ENCODE assay signal across 35 cellular contexts in genomic region chr17:43882761-43883415, GRCh38. TPM values are rescaled to one million over a fixed set of nuclear protein-coding genes. Genes with fewer than 3 reads are reported as not detected.
"Had no signal": no experiment of that assay in that cellular context is flagged by ENCODE, and none has a peak within 500 bp of the region (broad histone marks: within the 10 kb centered on the region; RNA-seq: fewer than 3 reads in every experiment).

No MANE protein-coding gene starts in this region.

- ATAC-seq: activated CD4-positive, alpha-beta T cell treated with anti-CD3 and anti-CD28 coated beads for 36 hours; activated T-cell treated with anti-CD3 and anti-CD28 coated beads, Interleukin-2, amount 50 U/mL, for 4 hours; activated T-helper 17 cell treated with anti-CD3 and anti-CD28 coated beads, Interleukin-2, amount 50 U/mL, for 72 hours; foreskin keratinocyte; gastrocnemius medialis; heart right ventricle had no signal

- H3K9me3 ChIP-seq: esophagus muscularis mucosa, gastrocnemius medialis, heart right ventricle had no signal

- H3K27ac ChIP-seq: brain microvascular endothelial cell, coronary artery, dorsolateral prefrontal cortex, esophagus muscularis mucosa, foreskin keratinocyte, gastrocnemius medialis, heart right ventricle had no signal

- DNase-seq: activated CD4-positive, alpha-beta memory T cell treated with anti-CD3 and anti-CD28 coated beads, Interleukin-2, amount 10 ng/mL, durations not matched to agents 7 days and 5 days; activated CD4-positive, alpha-beta T cell treated with anti-CD3 and anti-CD28 coated beads for 36 hours; activated CD4-positive, alpha-beta T cell treated with anti-CD3 and anti-CD28 coated beads, Interleukin-2, amount 10 ng/mL, durations not matched to agents 7 days and 5 days; activated CD4-positive, alpha-beta T cell treated with anti-CD3 and anti-CD28 coated beads, Interleukin-2, amount 50 U/mL, for 4 hours; activated CD4-positive, CD25-positive, alpha-beta regulatory T cell; activated CD4-positive, CD25-positive, alpha-beta regulatory T cell treated with anti-CD3 and anti-CD28 coated beads, Interleukin-2, amount 50 U/mL, for 72 hours; activated CD8-positive, alpha-beta memory T cell treated with anti-CD3 and anti-CD28 coated beads, Interleukin-2, amount 50 U/mL, for 48 hours; activated effector memory CD4-positive, alpha-beta T cell treated with Interleukin-2 at 50 U/mL for 16 hours; activated gamma-delta T cell treated with Interleukin-2 at 50 U/mL for 16 hours; activated naive CD4-positive, alpha-beta T cell treated with anti-CD3 and anti-CD28 coated beads, Interleukin-2, amount 50 U/mL, for 16 hours; activated naive CD4-positive, alpha-beta T cell treated with Interleukin-2 at 50 U/mL for 16 hours; activated T-cell treated with anti-CD3 and anti-CD28 coated beads for 4 hours; activated T-cell treated with anti-CD3 and anti-CD28 coated beads, Interleukin-2, amount 50 U/mL, for 4 hours; amniotic stem cell; anterior cingulate cortex; brain microvascular endothelial cell; dorsolateral prefrontal cortex; effector memory CD4-positive, alpha-beta T cell; erythroblast; foreskin keratinocyte; gastrocnemius medialis; heart right ventricle; T-helper 2 cell had no signal

- H3K27me3 Mint-ChIP-seq: activated naive CD8-positive, alpha-beta T cell had no signal

- H3K27me3 ChIP-seq: brain microvascular endothelial cell, dorsolateral prefrontal cortex, esophagus muscularis mucosa, gastrocnemius medialis, heart right ventricle had no signal

- H3K4me3 Mint-ChIP-seq: activated CD4-positive, alpha-beta memory T cell treated with anti-CD3 and anti-CD28 coated beads, Interleukin-2, amount 10 ng/mL, durations not matched to agents 7 days and 5 days; activated CD4-positive, alpha-beta T cell treated with anti-CD3 and anti-CD28 coated beads for 36 hours; activated CD4-positive, alpha-beta T cell treated with anti-CD3 and anti-CD28 coated beads, Interleukin-2, amount 10 ng/mL, durations not matched to agents 7 days and 5 days; activated naive CD8-positive, alpha-beta T cell; activated T-cell treated with anti-CD3 and anti-CD28 coated beads, Interleukin-2, amount 50 U/mL, for 4 hours; activated T-helper 17 cell treated with anti-CD3 and anti-CD28 coated beads, Interleukin-2, amount 50 U/mL, for 72 hours; central memory CD8-positive, alpha-beta T cell; dendritic cell treated with granulocyte-macrophage colony-stimulating factor and Interleukin-4, amounts not matched to agents 40 ng/mL and 50 ng/mL, for 4 days had no signal

- H3K4me1 ChIP-seq: foreskin keratinocyte had no signal

- H3K9me3 Mint-ChIP-seq: activated CD4-positive, alpha-beta memory T cell treated with anti-CD3 and anti-CD28 coated beads, Interleukin-2, amount 10 ng/mL, durations not matched to agents 7 days and 5 days; activated CD4-positive, alpha-beta T cell treated with anti-CD3 and anti-CD28 coated beads, Interleukin-2, amount 10 ng/mL, durations not matched to agents 7 days and 5 days; activated T-cell treated with anti-CD3 and anti-CD28 coated beads, Interleukin-2, amount 50 U/mL, for 4 hours; activated T-helper 17 cell treated with anti-CD3 and anti-CD28 coated beads, Interleukin-2, amount 50 U/mL, for 72 hours; central memory CD8-positive, alpha-beta T cell; dendritic cell treated with granulocyte-macrophage colony-stimulating factor and Interleukin-4, amounts not matched to agents 40 ng/mL and 50 ng/mL, for 4 days had no signal

- H3K36me3 Mint-ChIP-seq: activated naive CD8-positive, alpha-beta T cell had no signal

- H3K4me1 Mint-ChIP-seq: activated CD4-positive, alpha-beta memory T cell treated with anti-CD3 and anti-CD28 coated beads, Interleukin-2, amount 10 ng/mL, durations not matched to agents 7 days and 5 days; activated CD4-positive, alpha-beta T cell treated with anti-CD3 and anti-CD28 coated beads for 36 hours; activated CD4-positive, alpha-beta T cell treated with anti-CD3 and anti-CD28 coated beads, Interleukin-2, amount 10 ng/mL, durations not matched to agents 7 days and 5 days; activated T-helper 17 cell treated with anti-CD3 and anti-CD28 coated beads, Interleukin-2, amount 50 U/mL, for 72 hours had no signal

- H3K27ac Mint-ChIP-seq: activated CD4-positive, alpha-beta memory T cell treated with anti-CD3 and anti-CD28 coated beads, Interleukin-2, amount 10 ng/mL, durations not matched to agents 7 days and 5 days; activated CD4-positive, alpha-beta T cell treated with anti-CD3 and anti-CD28 coated beads for 36 hours; activated CD4-positive, alpha-beta T cell treated with anti-CD3 and anti-CD28 coated beads, Interleukin-2, amount 10 ng/mL, durations not matched to agents 7 days and 5 days; activated naive CD8-positive, alpha-beta T cell; activated T-helper 17 cell treated with anti-CD3 and anti-CD28 coated beads, Interleukin-2, amount 50 U/mL, for 72 hours; dendritic cell treated with granulocyte-macrophage colony-stimulating factor and Interleukin-4, amounts not matched to agents 40 ng/mL and 50 ng/mL, for 4 days had no signal

- H3K4me3 ChIP-seq: coronary artery, dorsolateral prefrontal cortex, esophagus muscularis mucosa, gastrocnemius medialis, heart right ventricle had no signal

- H3K36me3 ChIP-seq: brain microvascular endothelial cell, gastrocnemius medialis had no signal

RNA-seq across cellular contexts. Expression of gene CD300LG, which starts 35.9 kb away (rescaled TPM):
- total RNA-seq: activated CD4-positive, alpha-beta memory T cell treated with anti-CD3 and anti-CD28 coated beads, Interleukin-2, amount 10 ng/mL, durations not matched to agents 7 days and 5 days; activated CD4-positive, alpha-beta T cell treated with anti-CD3 and anti-CD28 coated beads for 36 hours; activated CD4-positive, alpha-beta T cell treated with anti-CD3 and anti-CD28 coated beads, Interleukin-2, amount 10 ng/mL, durations not matched to agents 7 days and 5 days; activated T-cell treated with anti-CD3 and anti-CD28 coated beads, Interleukin-2, amount 50 U/mL, for 4 hours; activated T-helper 17 cell treated with anti-CD3 and anti-CD28 coated beads, Interleukin-2, amount 50 U/mL, for 72 hours; astrocyte; bronchial epithelial cell; cerebellum; foreskin keratinocyte; glomerular endothelial cell; T-helper 1 cell treated with Interleukin-12 subunit alpha and Interleukin-12 subunit beta and Interleukin-4 antibody, amounts not matched to agents 30 ng/mL and 1 ng/mL, for 36 hours had no signal
- polyA plus RNA-seq: foreskin keratinocyte had no signal

RNA-seq across cellular contexts. Expression of gene MPP3, which starts 49.9 kb away (rescaled TPM):
- total RNA-seq: activated CD4-positive, alpha-beta memory T cell treated with anti-CD3 and anti-CD28 coated beads, Interleukin-2, amount 10 ng/mL, durations not matched to agents 7 days and 5 days; activated CD4-positive, alpha-beta T cell treated with anti-CD3 and anti-CD28 coated beads, Interleukin-2, amount 10 ng/mL, durations not matched to agents 7 days and 5 days; T-helper 1 cell treated with Interleukin-12 subunit alpha and Interleukin-12 subunit beta and Interleukin-4 antibody, amounts not matched to agents 30 ng/mL and 1 ng/mL, for 36 hours had no signal

RNA-seq across cellular contexts. Expression of gene PPY, which starts 59.4 kb away (rescaled TPM):
- total RNA-seq: activated CD4-positive, alpha-beta memory T cell treated with anti-CD3 and anti-CD28 coated beads, Interleukin-2, amount 10 ng/mL, durations not matched to agents 7 days and 5 days; activated CD4-positive, alpha-beta T cell treated with anti-CD3 and anti-CD28 coated beads for 36 hours; activated CD4-positive, alpha-beta T cell treated with anti-CD3 and anti-CD28 coated beads, Interleukin-2, amount 10 ng/mL, durations not matched to agents 7 days and 5 days; activated T-cell treated with anti-CD3 and anti-CD28 coated beads, Interleukin-2, amount 50 U/mL, for 4 hours; astrocyte; bronchial epithelial cell; cardiac septum; cerebellum; dorsolateral prefrontal cortex; esophagus muscularis mucosa; foreskin keratinocyte; gastrocnemius medialis; glomerular endothelial cell; heart right ventricle; T-helper 1 cell treated with Interleukin-12 subunit alpha and Interleukin-12 subunit beta and Interleukin-4 antibody, amounts not matched to agents 30 ng/mL and 1 ng/mL, for 36 hours had no signal
- polyA plus RNA-seq: foreskin keratinocyte, heart right ventricle had no signal
